In the genomic region with DNA sequence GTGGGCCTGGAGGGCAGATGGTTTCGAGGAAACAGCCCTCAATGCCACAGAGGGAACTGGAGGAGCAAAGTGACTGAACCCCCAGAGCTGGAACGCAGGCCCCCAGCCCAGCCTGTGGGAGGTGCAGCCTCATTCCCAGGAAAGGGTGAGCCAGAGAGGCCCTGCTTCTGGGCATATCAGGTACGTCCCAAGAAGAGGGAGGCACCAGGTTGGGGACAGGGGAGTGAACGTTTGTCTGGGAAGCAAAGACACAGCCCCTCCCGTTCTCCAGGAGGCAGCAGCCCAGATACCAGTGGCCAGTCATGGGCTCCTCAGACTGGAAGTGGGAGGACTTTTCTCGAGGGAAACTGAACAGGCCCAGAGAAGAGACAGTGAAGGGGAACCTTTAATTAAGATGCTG, we compare ENCODE assay signal across 26 cellular contexts.
"Had no signal": no experiment of that assay in that cellular context is flagged by ENCODE, and none has a peak within 500 bp of the region (broad histone marks: within the 10 kb centered on the region; RNA-seq: fewer than 3 reads in every experiment).

No MANE protein-coding gene starts in this region.

- H3K27me3 ChIP-seq: colonic mucosa, sigmoid colon had no signal

- FAIRE-seq: endothelial cell of umbilical vein, frontal cortex, kidney had no signal

- H3K4me1 Mint-ChIP-seq: memory B cell; mesothelial cell of epicardium; naive B cell; neural crest cell; stimulated activated effector memory CD8-positive, alpha-beta T cell treated with anti-CD3 and anti-CD28 coated beads, Interleukin-12 subunit alpha, Interleukin-12 subunit beta, amount 100 ng/mL, for 72 hours had no signal

- H3K36me3 ChIP-seq: colonic mucosa, sigmoid colon, stomach, tibial artery had no signal

- ATAC-seq: left lobe of liver; mucosa of descending colon; natural killer cell treated with Interleukin-12 subunit alpha and Interleukin-12 subunit beta and Interleukin-15 and Interleukin-18, amount 100 ng/mL, for 72 hours; psoas muscle; right cardiac atrium; stimulated activated effector memory CD8-positive, alpha-beta T cell treated with anti-CD3 and anti-CD28 coated beads, Interleukin-12 subunit alpha, Interleukin-12 subunit beta, amount 100 ng/mL, for 72 hours had no signal

- H3K9me3 Mint-ChIP-seq: mesothelial cell of epicardium; natural killer cell treated with Interleukin-12 subunit alpha and Interleukin-12 subunit beta and Interleukin-15 and Interleukin-18, amount 100 ng/mL, for 72 hours; neural crest cell; stimulated activated effector memory CD8-positive, alpha-beta T cell treated with anti-CD3 and anti-CD28 coated beads, Interleukin-12 subunit alpha, Interleukin-12 subunit beta, amount 100 ng/mL, for 72 hours; type B pancreatic cell had no signal

- H3K27ac ChIP-seq: colonic mucosa, psoas muscle, sigmoid colon, stomach, tibial artery had no signal

- H3K27ac Mint-ChIP-seq: memory B cell; mesothelial cell of epicardium; naive B cell; natural killer cell treated with Interleukin-12 subunit alpha and Interleukin-12 subunit beta and Interleukin-15 and Interleukin-18, amount 100 ng/mL, for 72 hours; stimulated activated effector memory CD8-positive, alpha-beta T cell treated with anti-CD3 and anti-CD28 coated beads, Interleukin-12 subunit alpha, Interleukin-12 subunit beta, amount 100 ng/mL, for 72 hours; type B pancreatic cell had no signal

- H3K36me3 Mint-ChIP-seq: memory B cell; mesothelial cell of epicardium; naive B cell; natural killer cell treated with Interleukin-12 subunit alpha and Interleukin-12 subunit beta and Interleukin-15 and Interleukin-18, amount 100 ng/mL, for 72 hours; stimulated activated effector memory CD8-positive, alpha-beta T cell treated with anti-CD3 and anti-CD28 coated beads, Interleukin-12 subunit alpha, Interleukin-12 subunit beta, amount 100 ng/mL, for 72 hours; type B pancreatic cell had no signal

- H3K27me3 Mint-ChIP-seq: naive B cell had no signal

- H3K4me3 ChIP-seq: colonic mucosa, lung, mucosa of descending colon, psoas muscle, sigmoid colon, stomach, tibial artery had no signal

- H3K9me3 ChIP-seq: colonic mucosa, mucosa of descending colon, psoas muscle, sigmoid colon, stomach, tibial artery had no signal

- H3K4me1 ChIP-seq: colonic mucosa, psoas muscle, sigmoid colon, stomach, tibial artery had no signal

- H3K4me3 Mint-ChIP-seq: memory B cell; mesothelial cell of epicardium; naive B cell; natural killer cell treated with Interleukin-12 subunit alpha and Interleukin-12 subunit beta and Interleukin-15 and Interleukin-18, amount 100 ng/mL, for 72 hours; neural crest cell; stimulated activated effector memory CD8-positive, alpha-beta T cell treated with anti-CD3 and anti-CD28 coated beads, Interleukin-12 subunit alpha, Interleukin-12 subunit beta, amount 100 ng/mL, for 72 hours; type B pancreatic cell had no signal

- DNase-seq: colonic mucosa; dermis blood vessel endothelial cell; effector memory CD4-positive, alpha-beta T cell; erythroblast; head of caudate nucleus; kidney; mucosa of descending colon; naive B cell; psoas muscle; right cardiac atrium; sigmoid colon; stimulated activated CD4-positive, alpha-beta T cell treated with anti-CD3 and anti-CD28 coated beads, Interleukin-2, amount 100 ng/mL, for 24 hours; stimulated activated CD4-positive, alpha-beta T cell treated with anti-CD3 and anti-CD28 coated beads, Interleukin-4, amount 100 ng/mL, for 24 hours; stimulated activated naive CD4-positive, alpha-beta T cell treated with Interleukin-2 at 50 U/mL for 16 hours; stomach had no signal
